ENCODE assay signal across 12 cellular contexts in the genomic region with DNA sequence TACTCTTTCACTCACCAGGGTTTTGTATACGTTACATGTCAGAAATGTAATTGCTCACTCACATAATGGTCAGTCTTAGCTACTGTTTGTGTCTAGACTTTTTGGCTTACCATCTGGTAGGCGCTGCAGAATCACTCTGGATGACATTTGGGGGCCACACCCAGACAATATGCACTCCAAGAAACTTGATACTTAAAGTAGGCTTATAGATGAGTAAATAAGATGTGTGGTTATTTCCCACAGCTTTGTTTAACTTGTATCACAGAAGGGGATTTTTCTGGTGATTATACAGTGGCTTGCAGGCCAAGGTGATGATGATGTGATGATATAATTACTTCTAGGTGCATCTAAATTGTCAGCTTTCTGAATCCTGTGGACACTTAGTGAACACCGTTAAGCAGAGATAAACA.
DNase-seq lines count a peak whose midpoint lies in the region; ATAC-seq, FAIRE-seq and TF ChIP-seq lines count a peak whose summit lies in the region.
"Had no signal": no experiment of that assay in that cellular context is flagged by ENCODE, and none has a peak within 500 bp of the region (broad histone marks: within the 10 kb centered on the region; RNA-seq: fewer than 3 reads in every experiment).

No MANE protein-coding gene starts in this region.

- no peaks in the 10 kb centered on the region for H3K9me2 ChIP-seq in Loucy (replicated peaks; ENCODE audit: low read depth, low read length)
- no peaks in the 10 kb centered on the region for H3K9me2 ChIP-seq in GM23338 (ENCODE audit: insufficient read depth)

- no peaks in the 10 kb centered on the region for H3K27me3 ChIP-seq in Loucy (ENCODE audit: insufficient read depth, low read length, poor library complexity, severe bottlenecking)
- no peaks in the 10 kb centered on the region for H3K27me3 ChIP-seq in GM12878 (replicated peaks in 1 of 2; ENCODE audit: control insufficient read depth in 2 of 2, insufficient read depth in 2 of 2, low read length in 1 of 2)
- no peaks in the 10 kb centered on the region for H3K27me3 ChIP-seq in GM23338 (ENCODE audit: insufficient read depth)

- DNase-seq in NCI-H1417 (lab: John Stamatoyannopoulos, UW), result peak in 2 of 3 experiments; percentile 10 to 52
- DNase-seq in NCI-H1417 treated with DMSO at 0.1 percent for 48 hours (lab: John Stamatoyannopoulos, UW), result no peak
- no peak for DNase-seq in GM12878 (ENCODE audit: low read depth, low spot score)
- no peak for DNase-seq in neural crest cell (ENCODE audit: low read depth, low spot score)
- no peak for DNase-seq in NCI-H187 treated with DMSO at 0.1 percent for 48 hours (lab: John Stamatoyannopoulos, UW)
- no peak for DNase-seq in GM23338 (ENCODE audit: low spot score)
- no peak for DNase-seq in germinal center (ENCODE audit: low spot score)
- DNase-seq: right cardiac atrium had no signal

- intact Hi-C loops in GM12878 (cut with micrococcal nuclease; ENCODE audit: unreplicated experiment), result no loop called here

- no peak overlapping the region for H2AFZ ChIP-seq in Loucy (ENCODE audit: low read length)
- no peak overlapping the region for H2AFZ ChIP-seq in GM12878 (ENCODE audit: control insufficient read depth, low read depth, low read length)
- H2AFZ ChIP-seq in GM23338, result no peak overlapping the region

- H3K4me2 ChIP-seq in Loucy (ENCODE audit: low read depth, low read length, poor library complexity, severe bottlenecking), result peak overlapping the region; percentile 38
- no peak overlapping the region for H3K4me2 ChIP-seq in GM12878 (ENCODE audit: control insufficient read depth, insufficient read depth)
- H3K4me2 ChIP-seq in GM23338, result no peak overlapping the region

- peaks cover 23% of the 10 kb centered on the region; the same call in 1 of the 2 replicates for H3K36me3 ChIP-seq in Loucy (ENCODE audit: insufficient read depth, low read length)
- H3K36me3 ChIP-seq in GM12878 (ENCODE audit: control insufficient read depth in 2 of 2, insufficient read depth in 2 of 2, low read length in 1 of 2), result no peaks in the 10 kb centered on the region
- no peaks in the 10 kb centered on the region for H3K36me3 ChIP-seq in GM23338 (ENCODE audit: insufficient read depth)

- H3K4me1 ChIP-seq in Loucy (ENCODE audit: insufficient read depth, low read length, poor library complexity, severe bottlenecking), result peaks cover 57% of the 10 kb centered on the region
- H3K4me1 ChIP-seq in GM12878 (ENCODE audit: control insufficient read depth, insufficient read depth, low read length), result no peaks in the 10 kb centered on the region
- H3K4me1 ChIP-seq in GM23338 (ENCODE audit: insufficient read depth), result no peaks in the 10 kb centered on the region

- H3K36me3 Mint-ChIP-seq in neural crest cell (ENCODE audit: low read depth), result no peaks in the 10 kb centered on the region
- H3K36me3 Mint-ChIP-seq in GM23338 (ENCODE audit: low read depth), result no peaks in the 10 kb centered on the region
- H3K36me3 Mint-ChIP-seq: memory B cell had no signal

- no TSS peak for BruUV-seq in GM12878 (replicated peaks; lab: Mats Ljungman, UMichigan)

- H3K27ac ChIP-seq in GM12878 (ENCODE audit: control insufficient read depth, insufficient read depth) (no peak overlapping the region), GM23338 (ENCODE audit: low read depth) (no peak overlapping the region)

- H3K9me3 ChIP-seq in Loucy (ENCODE audit: insufficient read depth, low read depth, low read length) (no peaks in the 10 kb centered on the region), GM12878 (replicated peaks; ENCODE audit: control insufficient read depth, insufficient read depth, low read length) (no peaks in the 10 kb centered on the region)

- ATAC-seq in GM12878 (peak; percentile 87), GM23338 (no peak)
- ATAC-seq: K562, right cardiac atrium had no signal

- H3K4me3 Mint-ChIP-seq in neural crest cell (peak overlapping the region; percentile 51), GM23338 (no peak overlapping the region)
- H3K4me3 Mint-ChIP-seq: memory B cell had no signal

- RAD21 ChIA-PET in GM12878 (lab: Charles Lee; ENCODE audit: unreplicated experiment), result interaction anchor here (0.9 to 2.1 kb wide), 3 partner anchors 10 to 31 kb away, joined by 3 to 7 read pairs (median 4); no protein-coding TSS in a partner anchor

- H4K20me1 ChIP-seq in Loucy (ENCODE audit: insufficient read depth, low read length, poor library complexity, severe bottlenecking) (peaks cover 69% of the 10 kb centered on the region), GM12878 (ENCODE audit: control insufficient read depth, insufficient read depth) (no peaks in the 10 kb centered on the region), GM23338 (replicated peaks; ENCODE audit: insufficient read depth) (no peaks in the 10 kb centered on the region)

- WGBS in GM12878 (ENCODE audit: insufficient coverage, insufficient replicate concordance, low lambda C conversion rate, missing lambda C conversion rate), result 6% methylated on average over 3 of the region's 3 CpGs

- H3K9me3 Mint-ChIP-seq in neural crest cell (no peaks in the 10 kb centered on the region), GM23338 (no peaks in the 10 kb centered on the region)
- H3K9me3 Mint-ChIP-seq: memory B cell had no signal

- peaks cover 42% of the 10 kb centered on the region for H3K4me1 Mint-ChIP-seq in neural crest cell
- no peaks in the 10 kb centered on the region for H3K4me1 Mint-ChIP-seq in GM23338

- CTCF ChIA-PET in GM12878 (lab: Yijun Ruan, JAX), result interaction anchor here (1.1 kb wide), 1 partner anchor 108 kb away, joined by 3 read pairs; no protein-coding TSS in a partner anchor

- no peak for TF ChIP-seq CTCF in Loucy (conservative IDR thresholded peaks at IDR 0.05; ENCODE audit: low read length)
- no peak for TF ChIP-seq CTCF in GM12878 (IDR thresholded peaks at IDR 0.05 in 2 of 3, conservative IDR thresholded peaks at IDR 0.05 in 1 of 3; ENCODE audit: control insufficient read depth in 2 of 3, extremely low read depth in 1 of 3, insufficient read depth in 1 of 3, low read depth in 3 of 3, low read length in 3 of 3)
- no peak for TF ChIP-seq CTCF in neural crest cell (conservative IDR thresholded peaks at IDR 0.05)
- TF ChIP-seq CTCF in GM23338 (conservative IDR thresholded peaks at IDR 0.05; ENCODE audit: low read depth in 2 of 2), result no peak

- peaks cover 95% of the 10 kb centered on the region for H3K79me2 ChIP-seq in Loucy (ENCODE audit: insufficient read depth, low read length)
- H3K79me2 ChIP-seq in GM12878 (ENCODE audit: control insufficient read depth, insufficient read depth, low read length), result no peaks in the 10 kb centered on the region
- no peaks in the 10 kb centered on the region for H3K79me2 ChIP-seq in GM23338 (replicated peaks; ENCODE audit: insufficient read depth)

- no peak for TF ChIP-seq POLR2A in GM12878 (IDR thresholded peaks at IDR 0.05; ENCODE audit: low read depth, low read length)

- H3K27ac Mint-ChIP-seq in neural crest cell (ENCODE audit: unreplicated experiment), result no peak overlapping the region
- no peak overlapping the region for H3K27ac Mint-ChIP-seq in GM23338
- H3K27ac Mint-ChIP-seq: memory B cell had no signal

- TF ChIP-seq RAD21 in GM12878 (IDR thresholded peaks at IDR 0.05; ENCODE audit: insufficient read depth, low read depth, low read length), result no peak

- H3K27me3 Mint-ChIP-seq in neural crest cell (ENCODE audit: low read depth), result peaks cover 1% of the 10 kb centered on the region
- H3K27me3 Mint-ChIP-seq in GM23338 (ENCODE audit: insufficient read depth, low read depth, poor library complexity), result peaks cover 3% of the 10 kb centered on the region
- H3K27me3 Mint-ChIP-seq: memory B cell had no signal

- H3K4me3 ChIP-seq in Loucy (ENCODE audit: low read length, poor library complexity, severe bottlenecking), result peak overlapping the region; percentile 6
- no peak overlapping the region for H3K4me3 ChIP-seq in GM12878
- no peak overlapping the region for H3K4me3 ChIP-seq in GM23338
- H3K4me3 ChIP-seq: K562 had no signal

- no peak for TF ChIP-seq EP300 in GM12878 (IDR thresholded peaks at IDR 0.05; ENCODE audit: borderline replicate concordance in 1 of 2, control insufficient read depth in 1 of 2, low read depth in 2 of 2, low read length in 2 of 2)

- H3K9ac ChIP-seq in Loucy (ENCODE audit: low read depth, low read length, poor library complexity, severe bottlenecking) (peak overlapping the region; percentile 14), GM12878 (ENCODE audit: control insufficient read depth, insufficient read depth, low read length) (no peak overlapping the region)

- no peak for FAIRE-seq in GM12878 (lab: Jason Lieb, UNC)
- FAIRE-seq: A204.1, K562 had no signal

- SMC1A ChIA-PET in GM12878 (lab: Charles Lee; ENCODE audit: uncharacterized antibody, unreplicated experiment), result interaction anchor here (0.9 to 1.9 kb wide), 4 partner anchors 9 to 93 kb away, joined by 3 to 6 read pairs (median 4); no protein-coding TSS in a partner anchor

- H3F3A ChIP-seq in Loucy (ENCODE audit: low read depth) (no peaks in the 10 kb centered on the region), GM23338 (replicated peaks; ENCODE audit: low read depth) (no peaks in the 10 kb centered on the region)

- POLR2A ChIA-PET in GM12878 (lab: Charles Lee), result interaction anchor here (0.6 to 1.5 kb wide), 3 partner anchors 16 to 1385 kb away, joined by 3 to 4 read pairs (median 3); no protein-coding TSS in a partner anchor

- in situ Hi-C loops in GM12878 (cut with MboI), result no loop called here

TF ChIP-seq in GM12878, 131 proteins besides CTCF, POLR2A, EP300 and RAD21 (continues in another document):
- TF ChIP-seq ELK1 (IDR thresholded peaks at IDR 0.05; ENCODE audit: low read depth, low read length) (no peak), ZNF622 (IDR thresholded peaks at IDR 0.05) (no peak)

Comparison
In these comparisons a context has a peak if more than half of its experiments do, and no peak if none do; other contexts are left out.
1. DNase-seq: peak in NCI-H1417 (2 of 3); none in NCI-H1417 treated with DMSO at 0.1 percent for 48 hours (single experiment), GM12878 (single experiment), neural crest cell (single experiment), NCI-H187 treated with DMSO at 0.1 percent for 48 hours (single experiment), GM23338 (single experiment) and germinal center (single experiment).